Comparison of ENCODE assay signal across 12 cellular contexts in the genomic region with DNA sequence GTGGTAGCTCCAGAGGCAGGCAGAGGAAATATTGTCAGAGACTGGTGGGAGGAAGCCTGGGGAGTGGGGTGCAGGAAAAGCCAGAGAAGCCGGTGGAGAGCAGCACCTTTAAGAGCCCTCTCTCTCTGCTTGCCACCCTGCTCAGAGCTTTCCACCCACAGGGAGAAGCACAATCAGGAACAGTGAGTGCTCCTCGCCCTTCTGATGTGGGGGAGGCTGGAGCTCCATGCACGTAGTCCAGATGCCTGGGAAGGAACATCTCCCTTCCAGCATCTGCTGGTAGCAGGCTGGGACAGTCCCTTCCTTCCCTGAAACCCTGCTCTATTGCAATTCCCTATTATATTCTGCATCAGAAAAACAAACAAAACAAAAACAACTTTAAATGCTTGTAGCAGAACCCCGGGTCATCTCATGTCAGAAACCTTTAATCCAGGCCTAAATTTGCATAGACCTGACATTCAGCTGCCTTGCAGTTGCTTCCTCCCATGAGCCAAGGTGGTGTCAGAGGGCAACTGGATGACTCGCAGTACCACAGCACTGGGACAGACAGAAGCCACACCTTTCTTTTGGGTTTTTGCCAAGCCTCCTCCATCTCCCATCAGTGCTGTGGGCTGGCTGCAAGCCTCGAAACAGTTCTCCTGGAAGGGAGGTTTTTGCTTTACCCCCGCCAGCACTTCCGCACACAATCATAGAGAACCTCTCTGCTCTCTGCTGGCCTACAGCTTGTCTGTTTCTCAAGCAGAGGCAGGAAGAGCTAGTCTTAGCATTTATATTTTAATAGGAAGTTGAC. TPM values are rescaled to one million over a fixed set of nuclear protein-coding genes. Genes with fewer than 3 reads are reported as not detected.
DNase-seq lines count a peak whose midpoint lies in the region; ATAC-seq and FAIRE-seq lines count a peak whose summit lies in the region.
"Had no signal": no experiment of that assay in that cellular context is flagged by ENCODE, and none has a peak within 500 bp of the region (broad histone marks: within the 10 kb centered on the region; RNA-seq: fewer than 3 reads in every experiment).

No MANE protein-coding gene starts in this region.

- no peak overlapping the region for H3K27ac Mint-ChIP-seq in activated naive CD4-positive, alpha-beta T cell treated with anti-CD3 and anti-CD28 coated beads for 36 hours
- no peak overlapping the region for H3K27ac Mint-ChIP-seq in activated naive CD4-positive, alpha-beta T cell treated with anti-CD3 and anti-CD28 coated beads, Interleukin-2, amount 10 ng/mL, durations not matched to agents 7 days and 5 days
- H3K27ac Mint-ChIP-seq: T-cell had no signal

- CTCF ChIA-PET in activated naive CD4-positive, alpha-beta T cell treated with anti-CD3 and anti-CD28 coated beads for 36 hours (lab: Charles Lee): interaction anchor here (2.4 to 6.5 kb wide), 2 partner anchors 9 to 13 kb away, joined by 10 to 45 read pairs; a partner anchor contains a TSS
- CTCF ChIA-PET in activated naive CD4-positive, alpha-beta T cell treated with anti-CD3 and anti-CD28 coated beads, Interleukin-2, amount 10 ng/mL, durations not matched to agents 7 days and 5 days (lab: Charles Lee): interaction anchor here (2.0 to 2.3 kb wide), 2 partner anchors 10 to 103 kb away, joined by 4 to 7 read pairs; no protein-coding TSS in a partner anchor

- peak; percentile 84 for ATAC-seq in stimulated activated naive CD8-positive, alpha-beta T cell treated with anti-CD3 and anti-CD28 coated beads, Interleukin-15, Interleukin-2, amounts not matched to agents 100 U/mL and 50 U/mL, for 24 hours
- ATAC-seq in HG03432 (IDR thresholded peaks at IDR 0.05; ENCODE audit: unreplicated experiment) (no peak), GM18511 (IDR thresholded peaks at IDR 0.05; ENCODE audit: unreplicated experiment) (no peak)
- ATAC-seq: left lung, T-cell had no signal

- no peaks in the 10 kb centered on the region for H3K4me1 Mint-ChIP-seq in activated naive CD4-positive, alpha-beta T cell treated with anti-CD3 and anti-CD28 coated beads for 36 hours (ENCODE audit: low read depth)
- peaks cover 13% of the 10 kb centered on the region for H3K4me1 Mint-ChIP-seq in activated naive CD4-positive, alpha-beta T cell treated with anti-CD3 and anti-CD28 coated beads, Interleukin-2, amount 10 ng/mL, durations not matched to agents 7 days and 5 days

- intact Hi-C loops in activated naive CD4-positive, alpha-beta T cell treated with anti-CD3 and anti-CD28 coated beads for 36 hours (cut with micrococcal nuclease): no loop called here

- DNase-seq in activated naive CD4-positive, alpha-beta T cell treated with anti-CD3 and anti-CD28 coated beads for 36 hours: peak; percentile 45
- no peak for DNase-seq in activated naive CD4-positive, alpha-beta T cell treated with anti-CD3 and anti-CD28 coated beads, Interleukin-2, amount 10 ng/mL, durations not matched to agents 7 days and 5 days
- DNase-seq in RCC 7860 (ENCODE audit: low spot score) (peak; percentile 62), epithelial cell of prostate (ENCODE audit: low read depth, low spot score) (no peak), NCI-H2081 treated with DMSO at 0.1 percent for 48 hours (lab: John Stamatoyannopoulos, UW) (no peak)
- peak; percentile 37 for DNase-seq in stimulated activated naive CD8-positive, alpha-beta T cell treated with anti-CD3 and anti-CD28 coated beads, Interleukin-15, Interleukin-2, amounts not matched to agents 100 U/mL and 50 U/mL, for 24 hours
- DNase-seq: CD4-positive, alpha-beta memory T cell; central memory CD4-positive, alpha-beta T cell; left lung; T-cell had no signal

- H3K27me3 Mint-ChIP-seq in activated naive CD4-positive, alpha-beta T cell treated with anti-CD3 and anti-CD28 coated beads for 36 hours (ENCODE audit: low read depth): no peaks in the 10 kb centered on the region
- H3K27me3 Mint-ChIP-seq in activated naive CD4-positive, alpha-beta T cell treated with anti-CD3 and anti-CD28 coated beads, Interleukin-2, amount 10 ng/mL, durations not matched to agents 7 days and 5 days: no peaks in the 10 kb centered on the region
- H3K27me3 Mint-ChIP-seq: CD4-positive, alpha-beta memory T cell; T-cell had no signal

- FAIRE-seq in RCC 7860 (lab: Jason Lieb, UNC): peak; percentile 50

- peak overlapping the region; percentile 13 for H3K27ac ChIP-seq in epithelial cell of prostate
- H3K27ac ChIP-seq: left lung had no signal

- H3K9me3 Mint-ChIP-seq in activated naive CD4-positive, alpha-beta T cell treated with anti-CD3 and anti-CD28 coated beads for 36 hours: no peaks in the 10 kb centered on the region
- no peaks in the 10 kb centered on the region for H3K9me3 Mint-ChIP-seq in activated naive CD4-positive, alpha-beta T cell treated with anti-CD3 and anti-CD28 coated beads, Interleukin-2, amount 10 ng/mL, durations not matched to agents 7 days and 5 days
- H3K9me3 Mint-ChIP-seq: CD4-positive, alpha-beta memory T cell; T-cell had no signal

- peaks cover 3% of the 10 kb centered on the region for H3K36me3 Mint-ChIP-seq in activated naive CD4-positive, alpha-beta T cell treated with anti-CD3 and anti-CD28 coated beads for 36 hours (ENCODE audit: low read depth)
- peaks cover 14% of the 10 kb centered on the region for H3K36me3 Mint-ChIP-seq in activated naive CD4-positive, alpha-beta T cell treated with anti-CD3 and anti-CD28 coated beads, Interleukin-2, amount 10 ng/mL, durations not matched to agents 7 days and 5 days

- H3K4me3 Mint-ChIP-seq in activated naive CD4-positive, alpha-beta T cell treated with anti-CD3 and anti-CD28 coated beads for 36 hours: no peak overlapping the region
- H3K4me3 Mint-ChIP-seq in activated naive CD4-positive, alpha-beta T cell treated with anti-CD3 and anti-CD28 coated beads, Interleukin-2, amount 10 ng/mL, durations not matched to agents 7 days and 5 days: no peak overlapping the region
- H3K4me3 Mint-ChIP-seq: CD4-positive, alpha-beta memory T cell; T-cell had no signal

RNA-seq across cellular contexts. Expression of a gene that starts 13.1 kb away (rescaled TPM):
- total RNA-seq in activated naive CD4-positive, alpha-beta T cell treated with anti-CD3 and anti-CD28 coated beads for 36 hours: 1 to 10 TPM; 1.5 to 1.9 TPM

RNA-seq across cellular contexts. Expression of a gene that starts 33.5 kb away (rescaled TPM):
- total RNA-seq in activated naive CD4-positive, alpha-beta T cell treated with anti-CD3 and anti-CD28 coated beads for 36 hours: 1 to 10 TPM; 8.9 to 9.4 TPM

RNA-seq across cellular contexts. Expression of a gene that starts 39.6 kb away (rescaled TPM):
- 1 to 10 TPM; 2.7 to 3.4 TPM for total RNA-seq in activated naive CD4-positive, alpha-beta T cell treated with anti-CD3 and anti-CD28 coated beads for 36 hours

RNA-seq across cellular contexts. Expression of a gene that starts 40.6 kb away (rescaled TPM):
- 10 to 100 TPM; 10.7 TPM for total RNA-seq in activated naive CD4-positive, alpha-beta T cell treated with anti-CD3 and anti-CD28 coated beads for 36 hours

Comparison
In these comparisons a context has a peak if more than half of its experiments do, and no peak if none do; other contexts are left out.
1. DNase-seq: peak in activated naive CD4-positive, alpha-beta T cell treated with anti-CD3 and anti-CD28 coated beads for 36 hours (single experiment), RCC 7860 (single experiment) and stimulated activated naive CD8-positive, alpha-beta T cell treated with anti-CD3 and anti-CD28 coated beads, Interleukin-15, Interleukin-2, amounts not matched to agents 100 U/mL and 50 U/mL, for 24 hours (single experiment); none in activated naive CD4-positive, alpha-beta T cell treated with anti-CD3 and anti-CD28 coated beads, Interleukin-2, amount 10 ng/mL, durations not matched to agents 7 days and 5 days (single experiment), epithelial cell of prostate (single experiment) and NCI-H2081 treated with DMSO at 0.1 percent for 48 hours (single experiment).